Comparison of ENCODE assay signal across 1 cellular context in the genomic region with DNA sequence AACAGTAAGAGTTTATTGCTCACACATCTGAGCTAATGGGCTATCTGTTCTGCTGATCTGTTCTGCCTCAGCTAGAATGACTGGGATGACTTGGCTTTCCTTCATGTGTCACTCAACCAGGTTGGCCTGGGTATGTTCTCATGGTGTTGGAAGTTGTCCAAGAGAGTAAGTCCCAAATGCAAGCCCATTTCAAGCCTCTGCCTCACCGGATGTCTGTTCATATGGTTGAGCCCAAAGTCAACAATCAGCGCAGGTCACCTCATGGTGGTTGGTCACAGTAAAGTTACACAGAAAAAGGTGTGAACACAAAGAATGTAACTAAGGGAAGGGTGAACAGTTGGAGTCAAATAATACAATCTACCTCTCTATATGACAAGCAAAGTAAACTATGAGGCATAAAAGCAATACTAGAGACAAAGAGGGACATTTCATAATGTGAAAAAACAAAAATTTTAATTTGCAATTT.
A peak's percentile ranks its signal among the peaks of the same experiment; 100 is the strongest.
TF ChIP-seq lines count a peak whose summit lies in the region.

No MANE protein-coding gene starts in this region.

TF ChIP-seq in K562, 482 proteins besides CTCF, POLR2A, EP300 and RAD21 (continues in another document):
- TF ChIP-seq MED1 (CRISPR knock-in tag; IDR thresholded peaks at IDR 0.05; ENCODE audit: borderline replicate concordance) (no peak), EGR1 (conservative IDR thresholded peaks at IDR 0.05) (no peak), ZNF561 (CRISPR knock-in tag; conservative IDR thresholded peaks at IDR 0.05) (no peak), MAFG (tag; conservative IDR thresholded peaks at IDR 0.05) (peak; percentile 97), ZNF24 (IDR thresholded peaks at IDR 0.05) (0 out of 2 replicates have a peak, but pooled peaks have one; percentile 14), PKNOX1 (IDR thresholded peaks at IDR 0.05) (peak; percentile 98), BACH1 (tag; IDR thresholded peaks at IDR 0.05) (peak; percentile 91), SRSF7 (optimal IDR thresholded peaks at IDR 0.05; ENCODE audit: low read depth, low read length) (no peak), NR3C1 (CRISPR knock-in tag; IDR thresholded peaks at IDR 0.05) (no peak), GATA2 (CRISPR knock-in tag; IDR thresholded peaks at IDR 0.05) (peak; percentile 73), KLF13 (tag; IDR thresholded peaks at IDR 0.05; ENCODE audit: borderline replicate concordance, low read depth) (no peak), NONO (IDR thresholded peaks at IDR 0.05; ENCODE audit: low read depth in 2 of 2, low read length in 1 of 2) (no peak), MAZ (CRISPR knock-in tag; conservative IDR thresholded peaks at IDR 0.05 in 1 of 2, IDR thresholded peaks at IDR 0.05 in 1 of 2) (0 out of 4 replicates have a peak, but pooled peaks of 1 of the 2 experiments have one; percentile 3), NFE2 (IDR thresholded peaks at IDR 0.05; ENCODE audit: low read depth) (peak; percentile 98), MEIS2 (IDR thresholded peaks at IDR 0.05; ENCODE audit: partially characterized antibody) (peak; percentile 94), MAFF (IDR thresholded peaks at IDR 0.05; ENCODE audit: low read length) (peak; percentile 81; the same call in 1 of the 2 replicates), FOXK2 (conservative IDR thresholded peaks at IDR 0.05 in 1 of 2, IDR thresholded peaks at IDR 0.05 in 1 of 2; ENCODE audit: low read depth in 2 of 2) (peak in 1 of 2 experiments; percentile 64; a peak in 1 of 4 replicates), NCOA2 (IDR thresholded peaks at IDR 0.05; ENCODE audit: partially characterized antibody in 2 of 2) (no peak), GABPA (tag; conservative IDR thresholded peaks at IDR 0.05; ENCODE audit: low read depth) (peak; percentile 69), FOXJ2 (tag; IDR thresholded peaks at IDR 0.05) (peak; percentile 47), E2F3 (CRISPR knock-in tag; IDR thresholded peaks at IDR 0.05) (no peak), ZNF174 (CRISPR knock-in tag; IDR thresholded peaks at IDR 0.05) (no peak), ZNF584 (CRISPR knock-in tag; IDR thresholded peaks at IDR 0.05; ENCODE audit: low read depth) (0 out of 2 replicates have a peak, but pooled peaks have one; percentile 64), JUN (IDR thresholded peaks at IDR 0.05; ENCODE audit: borderline replicate concordance, low read depth, low read length) (peak; percentile 26; the same call in 1 of the 2 replicates), JUN (CRISPR knock-in tag; IDR thresholded peaks at IDR 0.05; ENCODE audit: borderline replicate concordance) (no peak), ZSCAN32 (CRISPR knock-in tag; IDR thresholded peaks at IDR 0.05) (no peak), ZNF408 (CRISPR knock-in tag; IDR thresholded peaks at IDR 0.05; ENCODE audit: low read depth) (no peak), ETV1 (tag; conservative IDR thresholded peaks at IDR 0.05; ENCODE audit: low read depth) (peak; percentile 98), NR4A1 (CRISPR knock-in tag; IDR thresholded peaks at IDR 0.05) (no peak), NR4A1 (tag; IDR thresholded peaks at IDR 0.05) (0 out of 2 replicates have a peak, but pooled peaks have one; percentile 43), SMARCE1 (IDR thresholded peaks at IDR 0.05) (peak; percentile 52; the same call in 1 of the 2 replicates), NBN (IDR thresholded peaks at IDR 0.05; ENCODE audit: low read depth) (0 out of 2 replicates have a peak, but pooled peaks have one; percentile 30), ATF7 (IDR thresholded peaks at IDR 0.05) (peak; percentile 93), ARID4B (CRISPR knock-in tag; IDR thresholded peaks at IDR 0.05) (no peak), SMARCA4 (IDR thresholded peaks at IDR 0.05) (peak; percentile 68; the same call in 1 of the 2 replicates), ZNF175 (CRISPR knock-in tag; IDR thresholded peaks at IDR 0.05; ENCODE audit: low read depth) (0 out of 2 replicates have a peak, but pooled peaks have one; percentile 41), TGIF2 (CRISPR knock-in tag; IDR thresholded peaks at IDR 0.05) (no peak), PRDM10 (IDR thresholded peaks at IDR 0.05; ENCODE audit: partially characterized antibody) (peak; percentile 96), ZNF23 (CRISPR knock-in tag; IDR thresholded peaks at IDR 0.05) (no peak), NRF1 (conservative IDR thresholded peaks at IDR 0.05 in 1 of 2, IDR thresholded peaks at IDR 0.05 in 1 of 2) (peak; percentile 55 to 61; a peak in 3 of 4 replicates), KDM5B (IDR thresholded peaks at IDR 0.05; ENCODE audit: insufficient replicate concordance, low read depth, low read length) (no peak), MAFK (IDR thresholded peaks at IDR 0.05; ENCODE audit: low read length) (peak; percentile 92), NR2C2 (CRISPR knock-in tag; IDR thresholded peaks at IDR 0.05) (no peak), NR2C2 (tag; IDR thresholded peaks at IDR 0.05) (peak; percentile 59), ZFX (CRISPR knock-in tag; IDR thresholded peaks at IDR 0.05) (no peak; the same call in 1 of the 2 replicates)
- TF ChIP-seq, protein P1, sequence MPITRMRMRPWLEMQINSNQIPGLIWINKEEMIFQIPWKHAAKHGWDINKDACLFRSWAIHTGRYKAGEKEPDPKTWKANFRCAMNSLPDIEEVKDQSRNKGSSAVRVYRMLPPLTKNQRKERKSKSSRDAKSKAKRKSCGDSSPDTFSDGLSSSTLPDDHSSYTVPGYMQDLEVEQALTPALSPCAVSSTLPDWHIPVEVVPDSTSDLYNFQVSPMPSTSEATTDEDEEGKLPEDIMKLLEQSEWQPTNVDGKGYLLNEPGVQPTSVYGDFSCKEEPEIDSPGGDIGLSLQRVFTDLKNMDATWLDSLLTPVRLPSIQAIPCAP (CRISPR knock-in tag; IDR thresholded peaks at IDR 0.05; ENCODE audit: borderline replicate concordance) = no peak
- TF ChIP-seq, protein P2, sequence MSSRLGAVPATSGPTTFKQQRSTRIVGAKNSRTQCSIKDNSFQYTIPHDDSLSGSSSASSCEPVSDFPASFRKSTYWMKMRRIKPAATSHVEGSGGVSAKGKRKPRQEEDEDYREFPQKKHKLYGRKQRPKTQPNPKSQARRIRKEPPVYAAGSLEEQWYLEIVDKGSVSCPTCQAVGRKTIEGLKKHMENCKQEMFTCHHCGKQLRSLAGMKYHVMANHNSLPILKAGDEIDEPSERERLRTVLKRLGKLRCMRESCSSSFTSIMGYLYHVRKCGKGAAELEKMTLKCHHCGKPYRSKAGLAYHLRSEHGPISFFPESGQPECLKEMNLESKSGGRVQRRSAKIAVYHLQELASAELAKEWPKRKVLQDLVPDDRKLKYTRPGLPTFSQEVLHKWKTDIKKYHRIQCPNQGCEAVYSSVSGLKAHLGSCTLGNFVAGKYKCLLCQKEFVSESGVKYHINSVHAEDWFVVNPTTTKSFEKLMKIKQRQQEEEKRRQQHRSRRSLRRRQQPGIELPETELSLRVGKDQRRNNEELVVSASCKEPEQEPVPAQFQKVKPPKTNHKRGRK (tag; IDR thresholded peaks at IDR 0.05) = no peak
- TF ChIP-seq, protein P3, sequence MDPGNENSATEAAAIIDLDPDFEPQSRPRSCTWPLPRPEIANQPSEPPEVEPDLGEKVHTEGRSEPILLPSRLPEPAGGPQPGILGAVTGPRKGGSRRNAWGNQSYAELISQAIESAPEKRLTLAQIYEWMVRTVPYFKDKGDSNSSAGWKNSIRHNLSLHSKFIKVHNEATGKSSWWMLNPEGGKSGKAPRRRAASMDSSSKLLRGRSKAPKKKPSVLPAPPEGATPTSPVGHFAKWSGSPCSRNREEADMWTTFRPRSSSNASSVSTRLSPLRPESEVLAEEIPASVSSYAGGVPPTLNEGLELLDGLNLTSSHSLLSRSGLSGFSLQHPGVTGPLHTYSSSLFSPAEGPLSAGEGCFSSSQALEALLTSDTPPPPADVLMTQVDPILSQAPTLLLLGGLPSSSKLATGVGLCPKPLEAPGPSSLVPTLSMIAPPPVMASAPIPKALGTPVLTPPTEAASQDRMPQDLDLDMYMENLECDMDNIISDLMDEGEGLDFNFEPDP (CRISPR knock-in tag; IDR thresholded peaks at IDR 0.05) = no peak
- TF ChIP-seq, protein P4, sequence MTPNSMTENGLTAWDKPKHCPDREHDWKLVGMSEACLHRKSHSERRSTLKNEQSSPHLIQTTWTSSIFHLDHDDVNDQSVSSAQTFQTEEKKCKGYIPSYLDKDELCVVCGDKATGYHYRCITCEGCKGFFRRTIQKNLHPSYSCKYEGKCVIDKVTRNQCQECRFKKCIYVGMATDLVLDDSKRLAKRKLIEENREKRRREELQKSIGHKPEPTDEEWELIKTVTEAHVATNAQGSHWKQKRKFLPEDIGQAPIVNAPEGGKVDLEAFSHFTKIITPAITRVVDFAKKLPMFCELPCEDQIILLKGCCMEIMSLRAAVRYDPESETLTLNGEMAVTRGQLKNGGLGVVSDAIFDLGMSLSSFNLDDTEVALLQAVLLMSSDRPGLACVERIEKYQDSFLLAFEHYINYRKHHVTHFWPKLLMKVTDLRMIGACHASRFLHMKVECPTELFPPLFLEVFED (CRISPR knock-in tag; conservative IDR thresholded peaks at IDR 0.05) = no peak
- TF ChIP-seq, protein P5, sequence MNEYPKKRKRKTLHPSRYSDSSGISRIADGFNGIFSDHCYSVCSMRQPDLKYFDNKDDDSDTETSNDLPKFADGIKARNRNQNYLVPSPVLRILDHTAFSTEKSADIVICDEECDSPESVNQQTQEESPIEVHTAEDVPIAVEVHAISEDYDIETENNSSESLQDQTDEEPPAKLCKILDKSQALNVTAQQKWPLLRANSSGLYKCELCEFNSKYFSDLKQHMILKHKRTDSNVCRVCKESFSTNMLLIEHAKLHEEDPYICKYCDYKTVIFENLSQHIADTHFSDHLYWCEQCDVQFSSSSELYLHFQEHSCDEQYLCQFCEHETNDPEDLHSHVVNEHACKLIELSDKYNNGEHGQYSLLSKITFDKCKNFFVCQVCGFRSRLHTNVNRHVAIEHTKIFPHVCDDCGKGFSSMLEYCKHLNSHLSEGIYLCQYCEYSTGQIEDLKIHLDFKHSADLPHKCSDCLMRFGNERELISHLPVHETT (CRISPR knock-in tag; conservative IDR thresholded peaks at IDR 0.05 in 1 of 2, IDR thresholded peaks at IDR 0.05 in 1 of 2) = peak in 1 of 2 experiments; percentile 36; a peak in 1 of 4 replicates
